In genomic region chr1:12739613-12740012, GRCh38 we compare ENCODE assay signal across 29 cellular contexts. TPM values are rescaled to one million over a fixed set of nuclear protein-coding genes. Genes with fewer than 3 reads are reported as not detected.
DNase-seq lines count a peak whose midpoint lies in the region; ATAC-seq, FAIRE-seq and TF ChIP-seq lines count a peak whose summit lies in the region.
"Had no signal": no experiment of that assay in that cellular context is flagged by ENCODE, and none has a peak within 500 bp of the region (broad histone marks: within the 10 kb centered on the region; RNA-seq: fewer than 3 reads in every experiment).

No MANE protein-coding gene starts in this region.

- TF ChIP-seq EP300 in HepG2 (IDR thresholded peaks at IDR 0.05; ENCODE audit: low read depth in 2 of 2, low read length in 2 of 2): no peak
- TF ChIP-seq EP300 in HepG2 (CRISPR knock-in tag; IDR thresholded peaks at IDR 0.05; ENCODE audit: borderline replicate concordance): no peak
- TF ChIP-seq EP300 in esophagus muscularis mucosa (IDR thresholded peaks at IDR 0.05): no peak

- no peaks in the 10 kb centered on the region for H3K36me3 ChIP-seq in HepG2 (replicated peaks in 1 of 2; ENCODE audit: control insufficient read depth in 1 of 2, insufficient read depth in 2 of 2, low read length in 2 of 2)
- no peaks in the 10 kb centered on the region for H3K36me3 ChIP-seq in right lobe of liver
- no peaks in the 10 kb centered on the region for H3K36me3 ChIP-seq in esophagus muscularis mucosa
- H3K36me3 ChIP-seq: BE2C, BLaER1 had no signal

- intact Hi-C loops in HepG2 (cut with micrococcal nuclease; ENCODE audit: unreplicated experiment): loop anchor here (2.0 kb wide), 1 partner anchor 71 kb away; no protein-coding TSS in a partner anchor
- intact Hi-C loops in right lobe of liver (cut with DNase I): no loop called here
- intact Hi-C loops in esophagus muscularis mucosa (cut with DNase I): no loop called here

- no TSS peak for BruUV-seq in HepG2 (replicated peaks; lab: Mats Ljungman, UMichigan)

- in situ Hi-C loops in HepG2 (cut with HindIII; ENCODE audit: extremely low pct_ligation_motif_present, low pct_unique_long_range_greater_than_20kb) (no loop called here), SK-MEL-5 (cut with HindIII; ENCODE audit: low pct_unique_long_range_greater_than_20kb, low sequenced_read_pairs) (no loop called here)

- H3K79me2 ChIP-seq in HepG2 (ENCODE audit: insufficient read depth, low read length): no peaks in the 10 kb centered on the region

- H3K9ac ChIP-seq in HepG2 (ENCODE audit: insufficient read depth, low read depth, low read length): no peak overlapping the region
- H3K9ac ChIP-seq: BLaER1 had no signal

- H3K27ac ChIP-seq in HepG2 (ENCODE audit: extremely low read length, insufficient read depth, low read length): no peak overlapping the region
- no peak overlapping the region for H3K27ac ChIP-seq in right lobe of liver
- no peak overlapping the region for H3K27ac ChIP-seq in esophagus muscularis mucosa (replicated peaks in 1 of 4)
- H3K27ac ChIP-seq: 22Rv1, A549, BLaER1 had no signal

- H2AFZ ChIP-seq in HepG2 (ENCODE audit: low read length): no peak overlapping the region

- H4K20me1 ChIP-seq in HepG2 (ENCODE audit: insufficient read depth, low read length): no peaks in the 10 kb centered on the region
- H4K20me1 ChIP-seq: BLaER1 had no signal

- ATAC-seq in HepG2: no peak
- ATAC-seq in right lobe of liver: no peak
- ATAC-seq: A549, GM12878 had no signal

- H3K27me3 ChIP-seq in HepG2 (ENCODE audit: control insufficient read depth in 1 of 2, insufficient read depth in 2 of 2, low read length in 2 of 2) (no peaks in the 10 kb centered on the region), right lobe of liver (no peaks in the 10 kb centered on the region), esophagus muscularis mucosa (peaks cover 0 to 19% (median 0%) of the 10 kb centered on the region in 4 donors)
- H3K27me3 ChIP-seq: BE2C, BLaER1 had no signal

- no peaks in the 10 kb centered on the region for H3K4me1 ChIP-seq in HepG2 (ENCODE audit: insufficient read depth, low read length)
- H3K4me1 ChIP-seq in right lobe of liver: no peaks in the 10 kb centered on the region
- H3K4me1 ChIP-seq in esophagus muscularis mucosa: no peaks in the 10 kb centered on the region
- H3K4me1 ChIP-seq: A549, BE2C, BLaER1 had no signal

- no peak overlapping the region for H3K4me3 ChIP-seq in HepG2 (replicated peaks in 1 of 3; ENCODE audit: insufficient read depth in 1 of 3, low read depth in 2 of 3, low read length in 3 of 3)
- H3K4me3 ChIP-seq in right lobe of liver: no peak overlapping the region
- no peak overlapping the region for H3K4me3 ChIP-seq in esophagus muscularis mucosa
- H3K4me3 ChIP-seq: A549, BLaER1, GM12878 had no signal

- H3K9me3 ChIP-seq in HepG2 (ENCODE audit: low read length) (no peaks in the 10 kb centered on the region), right lobe of liver (no peaks in the 10 kb centered on the region), esophagus muscularis mucosa (peaks cover 0 to 14% (median 8%) of the 10 kb centered on the region in 4 donors)
- H3K9me3 ChIP-seq: BE2C had no signal

- CTCF ChIA-PET in HepG2 (lab: Yijun Ruan, JAX; ENCODE audit: low intra/inter-chr PET ratio, low total read pairs): no interaction called here

- TF ChIP-seq RAD21 in HepG2 (CRISPR knock-in tag; IDR thresholded peaks at IDR 0.05): no peak

- TF ChIP-seq POLR2A in HepG2 (IDR thresholded peaks at IDR 0.05; ENCODE audit: insufficient read depth in 1 of 2, low read depth in 2 of 2, low read length in 2 of 2) (no peak), right lobe of liver (IDR thresholded peaks at IDR 0.05) (no peak), esophagus muscularis mucosa (IDR thresholded peaks at IDR 0.05; ENCODE audit: low read depth) (no peak)

- no peak for FAIRE-seq in HepG2 (lab: Jason Lieb, UNC)
- FAIRE-seq: A549, GM12878, GM12892, GM18507 had no signal

- POLR2A ChIA-PET in HepG2 (lab: Yijun Ruan, JAX): no interaction called here

- WGBS in HepG2 (ENCODE audit: low lambda C conversion rate): 2% methylated on average over 5 of the region's 5 CpGs
- WGBS in right lobe of liver (ENCODE audit: insufficient coverage, low coverage, low lambda C conversion rate, missing lambda C conversion rate): 33% methylated on average over 5 of the region's 5 CpGs
- 72% methylated on average over 5 of the region's 5 CpGs for WGBS in esophagus muscularis mucosa

- TF ChIP-seq CTCF in HepG2 (CRISPR knock-in tag; IDR thresholded peaks at IDR 0.05): no peak
- TF ChIP-seq CTCF in right lobe of liver (IDR thresholded peaks at IDR 0.05): no peak
- no peak for TF ChIP-seq CTCF in esophagus muscularis mucosa (IDR thresholded peaks at IDR 0.05)

- DNase-seq in HepG2 (ENCODE audit: low spot score) (no peak), right lobe of liver (no peak), SK-MEL-5 (ENCODE audit: low read depth, low spot score) (peak; percentile 4), esophagus muscularis mucosa (ENCODE audit: extremely low spot score) (peak; percentile 34), T1000 (lab: John Stamatoyannopoulos, UW) (no peak), retina (no peak)
- DNase-seq: BE2C; C1 segment of cervical spinal cord; CD4-positive, alpha-beta memory T cell; CD4-positive, CD25-positive, alpha-beta regulatory T cell; CD8-positive, alpha-beta memory T cell; COR-L47; DMS 273 treated with DMSO at 0.1 percent for 48 hours; DMS153; DMS53; DMS79; DND-41; EL; GDM1 had no signal

- H3K4me2 ChIP-seq in HepG2 (ENCODE audit: low read depth, low read length): no peak overlapping the region
- H3K4me2 ChIP-seq: A549, BLaER1 had no signal

RNA-seq across cellular contexts. Expression of gene CFAP107, which starts 6.4 kb away (rescaled TPM):
- not detected in 2 replicates for total RNA-seq in HepG2 (2016; rRNA removed; fragmentation: Illumina TruSeq; extraction: Trizol)
- total RNA-seq in HepG2 (2016; cell fraction: cytosol; rRNA removed; fragmentation: Illumina TruSeq; extraction: Trizol; ENCODE audit: low read depth): not detected in 2 replicates
- not detected in 2 replicates for total RNA-seq in HepG2 (2016; cell fraction: insoluble cytoplasmic fraction; rRNA removed; fragmentation: Illumina TruSeq; extraction: Trizol)
- total RNA-seq in HepG2 (2016; cell fraction: membrane; rRNA removed; fragmentation: Illumina TruSeq; extraction: Trizol): not detected in 2 replicates
- total RNA-seq in HepG2 (2016; cell fraction: nucleus; rRNA removed; fragmentation: Illumina TruSeq; extraction: Trizol): not detected in 2 replicates
- polyA plus RNA-seq in HepG2 (2011; rRNA removed): not detected in 2 replicates
- polyA plus RNA-seq in HepG2 (2011; cell fraction: cytosol; rRNA removed): not detected in 2 replicates
- polyA plus RNA-seq in HepG2 (2011; cell fraction: nucleus; rRNA removed): not detected in 2 replicates
- not detected in 2 replicates for polyA plus RNA-seq in HepG2 (2012)
- polyA plus RNA-seq in HepG2 (2016; cell fraction: cytosol; fragmentation: Illumina TruSeq; extraction: Trizol; ENCODE audit: low read depth): not detected in 2 replicates
- polyA plus RNA-seq in HepG2 (2016; cell fraction: insoluble cytoplasmic fraction; fragmentation: Illumina TruSeq; extraction: Trizol; ENCODE audit: low read depth): not detected in 2 replicates
- polyA plus RNA-seq in HepG2 (2016; cell fraction: membrane; fragmentation: Illumina TruSeq; extraction: Trizol; ENCODE audit: low read depth): not detected in 2 replicates
- polyA plus RNA-seq in HepG2 (2016; cell fraction: nucleus; fragmentation: Illumina TruSeq; extraction: Trizol; ENCODE audit: insufficient read depth, low read depth): not detected in 2 replicates
- polyA minus RNA-seq in HepG2 (2011; rRNA and poly(A)+ RNA removed; ENCODE audit: low replicate concordance): not detected in 2 replicates
- polyA minus RNA-seq in HepG2 (2011; cell fraction: cytosol; rRNA and poly(A)+ RNA removed): not detected in 2 replicates
- not detected in 2 replicates for polyA minus RNA-seq in HepG2 (2011; cell fraction: nucleus; rRNA and poly(A)+ RNA removed)
- total RNA-seq in right lobe of liver: not detected
- not detected in 2 replicates for total RNA-seq in SK-MEL-5 (2014; rRNA removed; shearing (Covaris generic))
- not detected in 2 replicates for polyA plus RNA-seq in SK-MEL-5 (2015; cell fraction: cytosol; rRNA removed)
- polyA plus RNA-seq in SK-MEL-5 (2015; cell fraction: nucleus; rRNA removed): not detected in 2 replicates
- not detected for total RNA-seq in esophagus muscularis mucosa
- total RNA-seq: A172; CD4-positive, alpha-beta memory T cell; CD4-positive, CD25-positive, alpha-beta regulatory T cell; CD8-positive, alpha-beta memory T cell; Daoy; G401; GM12878 had no signal
- polyA plus RNA-seq: A549; CD14-positive monocyte; CD4-positive, alpha-beta memory T cell; CD4-positive, CD25-positive, alpha-beta regulatory T cell; CD8-positive, alpha-beta memory T cell; GM12878 had no signal

RNA-seq across cellular contexts. Expression of gene AADACL3, which starts 23.7 kb away (rescaled TPM):
- not detected in 2 replicates for total RNA-seq in HepG2 (2016; rRNA removed; fragmentation: Illumina TruSeq; extraction: Trizol)
- total RNA-seq in HepG2 (2016; cell fraction: cytosol; rRNA removed; fragmentation: Illumina TruSeq; extraction: Trizol; ENCODE audit: low read depth): not detected in 2 replicates
- not detected in 2 replicates for total RNA-seq in HepG2 (2016; cell fraction: insoluble cytoplasmic fraction; rRNA removed; fragmentation: Illumina TruSeq; extraction: Trizol)
- not detected in 2 replicates for total RNA-seq in HepG2 (2016; cell fraction: membrane; rRNA removed; fragmentation: Illumina TruSeq; extraction: Trizol)
- not detected in 2 replicates for total RNA-seq in HepG2 (2016; cell fraction: nucleus; rRNA removed; fragmentation: Illumina TruSeq; extraction: Trizol)
- polyA plus RNA-seq in HepG2 (2011; rRNA removed): 0.01 TPM in 1 of 2 replicates, not detected in the other
- polyA plus RNA-seq in HepG2 (2011; cell fraction: cytosol; rRNA removed): not detected in 2 replicates
- polyA plus RNA-seq in HepG2 (2011; cell fraction: nucleus; rRNA removed): not detected in 2 replicates
- polyA plus RNA-seq in HepG2 (2012): not detected in 2 replicates
- polyA plus RNA-seq in HepG2 (2016; cell fraction: cytosol; fragmentation: Illumina TruSeq; extraction: Trizol; ENCODE audit: low read depth): not detected in 2 replicates
- polyA plus RNA-seq in HepG2 (2016; cell fraction: insoluble cytoplasmic fraction; fragmentation: Illumina TruSeq; extraction: Trizol; ENCODE audit: low read depth): not detected in 2 replicates
- polyA plus RNA-seq in HepG2 (2016; cell fraction: membrane; fragmentation: Illumina TruSeq; extraction: Trizol; ENCODE audit: low read depth): not detected in 2 replicates
- polyA plus RNA-seq in HepG2 (2016; cell fraction: nucleus; fragmentation: Illumina TruSeq; extraction: Trizol; ENCODE audit: insufficient read depth, low read depth): not detected in 2 replicates
- not detected in 2 replicates for polyA minus RNA-seq in HepG2 (2011; rRNA and poly(A)+ RNA removed; ENCODE audit: low replicate concordance)
- not detected in 2 replicates for polyA minus RNA-seq in HepG2 (2011; cell fraction: cytosol; rRNA and poly(A)+ RNA removed)
- polyA minus RNA-seq in HepG2 (2011; cell fraction: nucleus; rRNA and poly(A)+ RNA removed): not detected in 2 replicates
- not detected for total RNA-seq in right lobe of liver
- not detected in 2 replicates for total RNA-seq in SK-MEL-5 (2014; rRNA removed; shearing (Covaris generic))
- polyA plus RNA-seq in SK-MEL-5 (2015; cell fraction: cytosol; rRNA removed): not detected in 2 replicates
- polyA plus RNA-seq in SK-MEL-5 (2015; cell fraction: nucleus; rRNA removed): not detected in 2 replicates
- not detected for total RNA-seq in esophagus muscularis mucosa
- total RNA-seq: A172; CD4-positive, alpha-beta memory T cell; CD4-positive, CD25-positive, alpha-beta regulatory T cell; CD8-positive, alpha-beta memory T cell; Daoy; G401; GM12878 had no signal
- polyA plus RNA-seq: A549; CD14-positive monocyte; CD4-positive, alpha-beta memory T cell; CD4-positive, CD25-positive, alpha-beta regulatory T cell; CD8-positive, alpha-beta memory T cell; GM12878 had no signal

RNA-seq across cellular contexts. Expression of gene PRAMEF12, which starts 33.9 kb away (rescaled TPM):
- total RNA-seq in HepG2 (2016; rRNA removed; fragmentation: Illumina TruSeq; extraction: Trizol): not detected in 2 replicates
- not detected in 2 replicates for total RNA-seq in HepG2 (2016; cell fraction: cytosol; rRNA removed; fragmentation: Illumina TruSeq; extraction: Trizol; ENCODE audit: low read depth)
- total RNA-seq in HepG2 (2016; cell fraction: insoluble cytoplasmic fraction; rRNA removed; fragmentation: Illumina TruSeq; extraction: Trizol): not detected in 2 replicates
- not detected in 2 replicates for total RNA-seq in HepG2 (2016; cell fraction: membrane; rRNA removed; fragmentation: Illumina TruSeq; extraction: Trizol)
- total RNA-seq in HepG2 (2016; cell fraction: nucleus; rRNA removed; fragmentation: Illumina TruSeq; extraction: Trizol): not detected in 2 replicates
- polyA plus RNA-seq in HepG2 (2011; rRNA removed): not detected in 2 replicates
- not detected in 2 replicates for polyA plus RNA-seq in HepG2 (2011; cell fraction: cytosol; rRNA removed)
- not detected in 2 replicates for polyA plus RNA-seq in HepG2 (2011; cell fraction: nucleus; rRNA removed)
- polyA plus RNA-seq in HepG2 (2012): not detected in 2 replicates
- polyA plus RNA-seq in HepG2 (2016; cell fraction: cytosol; fragmentation: Illumina TruSeq; extraction: Trizol; ENCODE audit: low read depth): not detected in 2 replicates
- not detected in 2 replicates for polyA plus RNA-seq in HepG2 (2016; cell fraction: insoluble cytoplasmic fraction; fragmentation: Illumina TruSeq; extraction: Trizol; ENCODE audit: low read depth)
- not detected in 2 replicates for polyA plus RNA-seq in HepG2 (2016; cell fraction: membrane; fragmentation: Illumina TruSeq; extraction: Trizol; ENCODE audit: low read depth)
- not detected in 2 replicates for polyA plus RNA-seq in HepG2 (2016; cell fraction: nucleus; fragmentation: Illumina TruSeq; extraction: Trizol; ENCODE audit: insufficient read depth, low read depth)
- polyA minus RNA-seq in HepG2 (2011; rRNA and poly(A)+ RNA removed; ENCODE audit: low replicate concordance): not detected in 2 replicates
- not detected in 2 replicates for polyA minus RNA-seq in HepG2 (2011; cell fraction: cytosol; rRNA and poly(A)+ RNA removed)
- polyA minus RNA-seq in HepG2 (2011; cell fraction: nucleus; rRNA and poly(A)+ RNA removed): not detected in 2 replicates
- total RNA-seq in right lobe of liver: not detected
- total RNA-seq in SK-MEL-5 (2014; rRNA removed; shearing (Covaris generic)): not detected in 2 replicates
- polyA plus RNA-seq in SK-MEL-5 (2015; cell fraction: cytosol; rRNA removed): not detected in 2 replicates
- not detected in 2 replicates for polyA plus RNA-seq in SK-MEL-5 (2015; cell fraction: nucleus; rRNA removed)
- not detected for total RNA-seq in esophagus muscularis mucosa
- total RNA-seq: A172; CD4-positive, alpha-beta memory T cell; CD4-positive, CD25-positive, alpha-beta regulatory T cell; CD8-positive, alpha-beta memory T cell; Daoy; G401; GM12878 had no signal
- polyA plus RNA-seq: A549; CD14-positive monocyte; CD4-positive, alpha-beta memory T cell; CD4-positive, CD25-positive, alpha-beta regulatory T cell; CD8-positive, alpha-beta memory T cell; GM12878 had no signal

RNA-seq across cellular contexts. Expression of gene PRAMEF1, which starts 51.6 kb away (rescaled TPM):
- total RNA-seq in HepG2 (2016; rRNA removed; fragmentation: Illumina TruSeq; extraction: Trizol): not detected in 2 replicates
- not detected in 2 replicates for total RNA-seq in HepG2 (2016; cell fraction: cytosol; rRNA removed; fragmentation: Illumina TruSeq; extraction: Trizol; ENCODE audit: low read depth)
- not detected in 2 replicates for total RNA-seq in HepG2 (2016; cell fraction: insoluble cytoplasmic fraction; rRNA removed; fragmentation: Illumina TruSeq; extraction: Trizol)
- total RNA-seq in HepG2 (2016; cell fraction: membrane; rRNA removed; fragmentation: Illumina TruSeq; extraction: Trizol): not detected in 2 replicates
- not detected in 2 replicates for total RNA-seq in HepG2 (2016; cell fraction: nucleus; rRNA removed; fragmentation: Illumina TruSeq; extraction: Trizol)
- not detected in 2 replicates for polyA plus RNA-seq in HepG2 (2011; rRNA removed)
- not detected in 2 replicates for polyA plus RNA-seq in HepG2 (2011; cell fraction: cytosol; rRNA removed)
- polyA plus RNA-seq in HepG2 (2011; cell fraction: nucleus; rRNA removed): not detected in 2 replicates
- not detected in 2 replicates for polyA plus RNA-seq in HepG2 (2012)
- not detected in 2 replicates for polyA plus RNA-seq in HepG2 (2016; cell fraction: cytosol; fragmentation: Illumina TruSeq; extraction: Trizol; ENCODE audit: low read depth)
- not detected in 2 replicates for polyA plus RNA-seq in HepG2 (2016; cell fraction: insoluble cytoplasmic fraction; fragmentation: Illumina TruSeq; extraction: Trizol; ENCODE audit: low read depth)
- polyA plus RNA-seq in HepG2 (2016; cell fraction: membrane; fragmentation: Illumina TruSeq; extraction: Trizol; ENCODE audit: low read depth): not detected in 2 replicates
- polyA plus RNA-seq in HepG2 (2016; cell fraction: nucleus; fragmentation: Illumina TruSeq; extraction: Trizol; ENCODE audit: insufficient read depth, low read depth): not detected in 2 replicates
- not detected in 2 replicates for polyA minus RNA-seq in HepG2 (2011; rRNA and poly(A)+ RNA removed; ENCODE audit: low replicate concordance)
- not detected in 2 replicates for polyA minus RNA-seq in HepG2 (2011; cell fraction: cytosol; rRNA and poly(A)+ RNA removed)
- polyA minus RNA-seq in HepG2 (2011; cell fraction: nucleus; rRNA and poly(A)+ RNA removed): not detected in 2 replicates
- total RNA-seq in right lobe of liver: not detected
- not detected in 2 replicates for total RNA-seq in SK-MEL-5 (2014; rRNA removed; shearing (Covaris generic))
- polyA plus RNA-seq in SK-MEL-5 (2015; cell fraction: cytosol; rRNA removed): not detected in 2 replicates
- not detected in 2 replicates for polyA plus RNA-seq in SK-MEL-5 (2015; cell fraction: nucleus; rRNA removed)
- not detected for total RNA-seq in esophagus muscularis mucosa
- total RNA-seq: A172; CD4-positive, alpha-beta memory T cell; CD4-positive, CD25-positive, alpha-beta regulatory T cell; CD8-positive, alpha-beta memory T cell; Daoy; GM12878 had no signal
- polyA plus RNA-seq: A549; CD14-positive monocyte; CD4-positive, alpha-beta memory T cell; CD4-positive, CD25-positive, alpha-beta regulatory T cell; CD8-positive, alpha-beta memory T cell; GM12878 had no signal

Comparison
In these comparisons a context has a peak if more than half of its experiments do, and no peak if none do; other contexts are left out.
1. DNase-seq: peak in SK-MEL-5 (single experiment) and esophagus muscularis mucosa (single experiment); none in HepG2 (single experiment), right lobe of liver (0 of 3), T1000 (single experiment) and retina (single experiment).